ENCODE assay signal across 18 cellular contexts in genomic region chr17:64993867-64994266, GRCh38.
DNase-seq lines count a peak whose midpoint lies in the region; ATAC-seq, FAIRE-seq and TF ChIP-seq lines count a peak whose summit lies in the region.
"Had no signal": no experiment of that assay in that cellular context is flagged by ENCODE, and none has a peak within 500 bp of the region (broad histone marks: within the 10 kb centered on the region; RNA-seq: fewer than 3 reads in every experiment).

No MANE protein-coding gene starts in this region.

- no peak overlapping the region for H3K4me2 ChIP-seq in neuronal stem cell (ENCODE audit: insufficient read depth, low read length, poor library complexity, severe bottlenecking)

- no peak overlapping the region for H3K23ac ChIP-seq in neuronal stem cell (ENCODE audit: low read depth, low read length, poor library complexity)

- no peaks in the 10 kb centered on the region for H3K4me1 Mint-ChIP-seq in activated naive CD8-positive, alpha-beta T cell treated with anti-CD3 and anti-CD28 coated beads, Interleukin-2, amount 10 ng/mL, durations not matched to agents 7 days and 5 days
- peaks cover 10% of the 10 kb centered on the region for H3K4me1 Mint-ChIP-seq in activated naive CD8-positive, alpha-beta T cell treated with anti-CD3 and anti-CD28 coated beads for 36 hours
- H3K4me1 Mint-ChIP-seq in T-helper 17 cell (peaks cover 1% of the 10 kb centered on the region), type B pancreatic cell (ENCODE audit: unreplicated experiment) (peaks cover 7% of the 10 kb centered on the region), natural killer cell (peaks cover under 1 to 18% of the 10 kb centered on the region in 2 donors)

- H3K27ac ChIP-seq in neuronal stem cell (replicated peaks; ENCODE audit: low read length), result no peak overlapping the region

- no peak overlapping the region for H2BK5ac ChIP-seq in neuronal stem cell (ENCODE audit: low read length)

- H3K27me3 ChIP-seq in neuronal stem cell (ENCODE audit: control insufficient read depth in 3 of 3, insufficient read depth in 3 of 3, low read depth in 1 of 3, low read length in 3 of 3), result no peaks in the 10 kb centered on the region

- intact Hi-C loops in natural killer cell (cut with micrococcal nuclease), result no loop called here

- no CpG with 5 or more reads among the region's 4 CpGs for WGBS in neuronal stem cell (ENCODE audit: extremely low coverage in 2 of 2, insufficient read length in 2 of 2, insufficient replicate concordance in 1 of 2), 2 donors

- H2AK5ac ChIP-seq in neuronal stem cell (ENCODE audit: low read depth, low read length), result no peak overlapping the region

- no peak overlapping the region for H3K4ac ChIP-seq in neuronal stem cell (ENCODE audit: low read length)

- no peak overlapping the region for H2BK15ac ChIP-seq in neuronal stem cell (ENCODE audit: low read length)

- H3K4me3 Mint-ChIP-seq in activated naive CD8-positive, alpha-beta T cell treated with anti-CD3 and anti-CD28 coated beads, Interleukin-2, amount 10 ng/mL, durations not matched to agents 7 days and 5 days, result no peak overlapping the region
- H3K4me3 Mint-ChIP-seq in activated naive CD8-positive, alpha-beta T cell treated with anti-CD3 and anti-CD28 coated beads for 36 hours, result no peak overlapping the region
- H3K4me3 Mint-ChIP-seq in T-helper 17 cell (no peak overlapping the region), type B pancreatic cell (peak overlapping the region; percentile 31), natural killer cell (no peak overlapping the region)

- no peak for TF ChIP-seq POLR2A in GM12891 (IDR thresholded peaks at IDR 0.05; ENCODE audit: low read depth, low read length)

- ATAC-seq in activated naive CD8-positive, alpha-beta T cell treated with anti-CD3 and anti-CD28 coated beads, Interleukin-2, amount 10 ng/mL, durations not matched to agents 7 days and 5 days (ENCODE audit: low read depth), result no peak
- no peak for ATAC-seq in T-helper 17 cell
- ATAC-seq in natural killer cell, result no peak

- H4K91ac ChIP-seq in neuronal stem cell (ENCODE audit: low read depth, low read length, poor library complexity), result no peak overlapping the region

- H2BK12ac ChIP-seq in neuronal stem cell (ENCODE audit: low read length), result no peak overlapping the region

- peak overlapping the region; percentile 45 for H3K27ac Mint-ChIP-seq in activated naive CD8-positive, alpha-beta T cell treated with anti-CD3 and anti-CD28 coated beads, Interleukin-2, amount 10 ng/mL, durations not matched to agents 7 days and 5 days
- no peak overlapping the region for H3K27ac Mint-ChIP-seq in activated naive CD8-positive, alpha-beta T cell treated with anti-CD3 and anti-CD28 coated beads for 36 hours
- peak overlapping the region; percentile 29 for H3K27ac Mint-ChIP-seq in T-helper 17 cell
- H3K27ac Mint-ChIP-seq in type B pancreatic cell, result peak overlapping the region; percentile 67
- H3K27ac Mint-ChIP-seq in natural killer cell, result peak overlapping the region in 1 of 2 donors; percentile 53

- no peak overlapping the region for H4K8ac ChIP-seq in neuronal stem cell (ENCODE audit: low read depth, low read length)

- no peaks in the 10 kb centered on the region for H3K36me3 ChIP-seq in neuronal stem cell (replicated peaks in 1 of 2; ENCODE audit: control insufficient read depth in 2 of 2, insufficient read depth in 2 of 2, low read length in 2 of 2)

- no peak overlapping the region for H2BK120ac ChIP-seq in neuronal stem cell (ENCODE audit: low read depth, low read length)

- no peak for DNase-seq in activated naive CD8-positive, alpha-beta T cell treated with anti-CD3 and anti-CD28 coated beads, Interleukin-2, amount 10 ng/mL, durations not matched to agents 7 days and 5 days
- no peak for DNase-seq in activated naive CD8-positive, alpha-beta T cell treated with anti-CD3 and anti-CD28 coated beads for 36 hours
- DNase-seq in T-helper 17 cell, result no peak
- DNase-seq in neuronal stem cell (ENCODE audit: low spot score), result no peak
- no peak for DNase-seq in type B pancreatic cell (ENCODE audit: extremely low spot score, unreplicated experiment)
- no peak for DNase-seq in natural killer cell
- no peak for DNase-seq in GM12891 (ENCODE audit: insufficient read length, low spot score)
- no peak for DNase-seq in A172 (ENCODE audit: low spot score)
- DNase-seq: 8988T, GF-D8, KBM-7, NCI-H1092, NCI-H1436, NCI-H187 treated with DMSO at 0.1 percent for 48 hours, NCI-H2107, NCI-H446 treated with DMSO at 0.1 percent for 48 hours, NCI-H526 treated with DMSO at 0.1 percent for 48 hours, SHP77 had no signal

- H2AFZ ChIP-seq in neuronal stem cell (ENCODE audit: low read length), result no peak overlapping the region

- no peaks in the 10 kb centered on the region for H3K9me3 Mint-ChIP-seq in activated naive CD8-positive, alpha-beta T cell treated with anti-CD3 and anti-CD28 coated beads, Interleukin-2, amount 10 ng/mL, durations not matched to agents 7 days and 5 days
- H3K9me3 Mint-ChIP-seq in activated naive CD8-positive, alpha-beta T cell treated with anti-CD3 and anti-CD28 coated beads for 36 hours, result no peaks in the 10 kb centered on the region
- H3K9me3 Mint-ChIP-seq in type B pancreatic cell (no peaks in the 10 kb centered on the region), natural killer cell (no peaks in the 10 kb centered on the region)

- no peaks in the 10 kb centered on the region for H3K36me3 Mint-ChIP-seq in activated naive CD8-positive, alpha-beta T cell treated with anti-CD3 and anti-CD28 coated beads, Interleukin-2, amount 10 ng/mL, durations not matched to agents 7 days and 5 days
- no peaks in the 10 kb centered on the region for H3K36me3 Mint-ChIP-seq in activated naive CD8-positive, alpha-beta T cell treated with anti-CD3 and anti-CD28 coated beads for 36 hours
- H3K36me3 Mint-ChIP-seq in T-helper 17 cell (ENCODE audit: low read depth) (peaks cover 2% of the 10 kb centered on the region), type B pancreatic cell (no peaks in the 10 kb centered on the region), natural killer cell (no peaks in the 10 kb centered on the region)

- H3K9me3 ChIP-seq in T-helper 17 cell (ENCODE audit: control insufficient read depth, low read length, poor library complexity, severe bottlenecking), result no peaks in the 10 kb centered on the region
- no peaks in the 10 kb centered on the region for H3K9me3 ChIP-seq in neuronal stem cell (replicated peaks in 1 of 2; ENCODE audit: control insufficient read depth in 2 of 2, insufficient read depth in 1 of 2, low read depth in 1 of 2, low read length in 2 of 2)

- no peaks in the 10 kb centered on the region for H3K4me1 ChIP-seq in neuronal stem cell (ENCODE audit: control insufficient read depth in 2 of 2, insufficient read depth in 1 of 2, low read depth in 1 of 2, low read length in 2 of 2)

- H3K4me3 ChIP-seq in neuronal stem cell (ENCODE audit: low read length in 2 of 2), result no peak overlapping the region

- no peaks in the 10 kb centered on the region for H3K79me1 ChIP-seq in neuronal stem cell (ENCODE audit: low read depth, low read length)

- TF ChIP-seq CTCF in type B pancreatic cell (conservative IDR thresholded peaks at IDR 0.05) (no peak), natural killer cell (IDR thresholded peaks at IDR 0.05) (no peak)

- no peaks in the 10 kb centered on the region for H3K27me3 Mint-ChIP-seq in activated naive CD8-positive, alpha-beta T cell treated with anti-CD3 and anti-CD28 coated beads, Interleukin-2, amount 10 ng/mL, durations not matched to agents 7 days and 5 days
- no peaks in the 10 kb centered on the region for H3K27me3 Mint-ChIP-seq in activated naive CD8-positive, alpha-beta T cell treated with anti-CD3 and anti-CD28 coated beads for 36 hours
- no peaks in the 10 kb centered on the region for H3K27me3 Mint-ChIP-seq in T-helper 17 cell
- no peaks in the 10 kb centered on the region for H3K27me3 Mint-ChIP-seq in type B pancreatic cell
- H3K27me3 Mint-ChIP-seq in natural killer cell (ENCODE audit: low read depth in 2 of 2), result no peaks in the 10 kb centered on the region

- POLR2A ChIA-PET in activated naive CD8-positive, alpha-beta T cell treated with anti-CD3 and anti-CD28 coated beads, Interleukin-2, amount 10 ng/mL, durations not matched to agents 7 days and 5 days (lab: Charles Lee), result no interaction called here

- no peak overlapping the region for H3K14ac ChIP-seq in neuronal stem cell (ENCODE audit: low read length)

- H3K9ac ChIP-seq in neuronal stem cell (ENCODE audit: low read depth, low read length, poor library complexity), result no peak overlapping the region

- FAIRE-seq in GM12891 (lab: Jason Lieb, UNC), result no peak

- peak overlapping the region; percentile 35 for H3K18ac ChIP-seq in neuronal stem cell (ENCODE audit: low read length)

TF ChIP-seq in GM12891, 5 proteins besides CTCF, POLR2A, EP300 and RAD21:
- TF ChIP-seq POLR2AphosphoS5 (IDR thresholded peaks at IDR 0.05; ENCODE audit: low read depth, low read length), result no peak
